Comparison of ENCODE assay signal across 18 cellular contexts in genomic region chr2:135815269-135815668, GRCh38. TPM values are rescaled to one million over a fixed set of nuclear protein-coding genes. Genes with fewer than 3 reads are reported as not detected.
"Had no signal": no experiment of that assay in that cellular context is flagged by ENCODE, and none has a peak within 500 bp of the region (broad histone marks: within the 10 kb centered on the region; RNA-seq: fewer than 3 reads in every experiment).

No MANE protein-coding gene starts in this region.

- H3K4me1 ChIP-seq: esophagus muscularis mucosa, right atrium auricular region, transverse colon had no signal

- H3K36me3 ChIP-seq: brain microvascular endothelial cell, esophagus muscularis mucosa, right atrium auricular region, transverse colon had no signal

- H3K36me3 Mint-ChIP-seq: mesothelial cell of epicardium had no signal

- H3K9me3 Mint-ChIP-seq: central memory CD8-positive, alpha-beta T cell; nephron progenitor cell had no signal

- H3K4me3 ChIP-seq: coronary artery, esophagus muscularis mucosa, lung, right atrium auricular region, transverse colon had no signal

- H3K27ac Mint-ChIP-seq: activated B cell treated with CpG ODN at 0.5 μM for 24 hours; activated naive CD8-positive, alpha-beta T cell treated with anti-CD3 and anti-CD28 coated beads, Interleukin-2, amount 10 ng/mL, durations not matched to agents 7 days and 5 days; mesothelial cell of epicardium; nephron progenitor cell; progenitor cell of endocrine pancreas had no signal

- H3K27me3 ChIP-seq: brain microvascular endothelial cell, esophagus muscularis mucosa, right atrium auricular region, transverse colon had no signal

- H3K27me3 Mint-ChIP-seq: activated naive CD8-positive, alpha-beta T cell treated with anti-CD3 and anti-CD28 coated beads, Interleukin-2, amount 10 ng/mL, durations not matched to agents 7 days and 5 days; central memory CD8-positive, alpha-beta T cell had no signal

- H3K4me1 Mint-ChIP-seq: mesothelial cell of epicardium, nephron progenitor cell had no signal

- H3K27ac ChIP-seq: brain microvascular endothelial cell, coronary artery, esophagus muscularis mucosa, right atrium auricular region, transverse colon had no signal

- DNase-seq: activated B cell treated with CpG ODN at 0.5 μM for 24 hours; activated CD8-positive, alpha-beta memory T cell treated with anti-CD3 and anti-CD28 coated beads for 24 hours; activated naive CD8-positive, alpha-beta T cell treated with anti-CD3 and anti-CD28 coated beads, Interleukin-2, amount 10 ng/mL, durations not matched to agents 7 days and 5 days; anterior cingulate cortex; brain microvascular endothelial cell; effector CD4-positive, alpha-beta T cell; islet precursor cell; nephron progenitor cell; substantia nigra; transverse colon had no signal

- H3K4me3 Mint-ChIP-seq: activated B cell treated with CpG ODN at 0.5 μM for 24 hours; activated naive CD8-positive, alpha-beta T cell treated with anti-CD3 and anti-CD28 coated beads, Interleukin-2, amount 10 ng/mL, durations not matched to agents 7 days and 5 days; central memory CD8-positive, alpha-beta T cell; mesothelial cell of epicardium; nephron progenitor cell had no signal

RNA-seq across cellular contexts. Expression of gene LCT, which starts 21.7 kb away (rescaled TPM):
- total RNA-seq: activated B cell treated with CpG ODN at 0.5 μM for 24 hours, esophagus muscularis mucosa, mesothelial cell of epicardium, right atrium auricular region, skeletal muscle tissue had no signal
